Comparison of ENCODE assay signal across 11 cellular contexts in genomic region chrX:115892056-115892708, GRCh38.
DNase-seq lines count a peak whose midpoint lies in the region; ATAC-seq and TF ChIP-seq lines count a peak whose summit lies in the region.
"Had no signal": no experiment of that assay in that cellular context is flagged by ENCODE, and none has a peak within 500 bp of the region (broad histone marks: within the 10 kb centered on the region; RNA-seq: fewer than 3 reads in every experiment).

No MANE protein-coding gene starts in this region.

- no peaks in the 10 kb centered on the region for H3K9me3 Mint-ChIP-seq in WTC11

- H3K27ac ChIP-seq in HEK293 (ENCODE audit: extremely low read depth, low read depth, low read length), result no peak overlapping the region
- H3K27ac ChIP-seq in substantia nigra (ENCODE audit: low read depth, low read length, poor library complexity, severe bottlenecking), result peak overlapping the region; percentile 81

- H3K27ac Mint-ChIP-seq in WTC11, result peak overlapping the region; percentile 64; the same call in 1 of the 2 replicates
- H3K27ac Mint-ChIP-seq: activated naive CD8-positive, alpha-beta T cell treated with anti-CD3 and anti-CD28 coated beads, Interleukin-2, amount 10 ng/mL, durations not matched to agents 7 days and 5 days; effector memory CD8-positive, alpha-beta T cell; T-helper 1 cell treated with Interleukin-12 subunit alpha and Interleukin-12 subunit beta and Interleukin-4 antibody, amounts not matched to agents 30 μg/mL and 1 μg/mL, for 36 hours had no signal

- H3K36me3 Mint-ChIP-seq in WTC11, result peaks cover 15% of the 10 kb centered on the region
- H3K36me3 Mint-ChIP-seq: activated naive CD8-positive, alpha-beta T cell treated with anti-CD3 and anti-CD28 coated beads, Interleukin-2, amount 10 ng/mL, durations not matched to agents 7 days and 5 days had no signal

- TF ChIP-seq CTCF in HEK293 (tag by site-specific recombination; IDR thresholded peaks at IDR 0.05), result no peak
- TF ChIP-seq CTCF in WTC11 (IDR thresholded peaks at IDR 0.05), result no peak

- no peaks in the 10 kb centered on the region for H3K27me3 Mint-ChIP-seq in WTC11 (ENCODE audit: low read depth)
- H3K27me3 Mint-ChIP-seq: activated naive CD8-positive, alpha-beta T cell treated with anti-CD3 and anti-CD28 coated beads, Interleukin-2, amount 10 ng/mL, durations not matched to agents 7 days and 5 days; effector memory CD8-positive, alpha-beta T cell had no signal

- no peaks in the 10 kb centered on the region for H3K9me3 ChIP-seq in HEK293 (ENCODE audit: control insufficient read depth, insufficient read depth, low read depth, low read length)

- peaks cover 17% of the 10 kb centered on the region for H3K4me1 Mint-ChIP-seq in WTC11
- H3K4me1 Mint-ChIP-seq: activated naive CD8-positive, alpha-beta T cell treated with anti-CD3 and anti-CD28 coated beads, Interleukin-2, amount 10 ng/mL, durations not matched to agents 7 days and 5 days had no signal

- no peak overlapping the region for H3K4me3 Mint-ChIP-seq in WTC11
- H3K4me3 Mint-ChIP-seq: activated naive CD8-positive, alpha-beta T cell treated with anti-CD3 and anti-CD28 coated beads, Interleukin-2, amount 10 ng/mL, durations not matched to agents 7 days and 5 days; effector memory CD8-positive, alpha-beta T cell; T-helper 1 cell treated with Interleukin-12 subunit alpha and Interleukin-12 subunit beta and Interleukin-4 antibody, amounts not matched to agents 30 μg/mL and 1 μg/mL, for 36 hours had no signal

- POLR2A ChIA-PET in HEK293 (lab: Yijun Ruan, JAX), result no interaction called here
- POLR2A ChIA-PET in WTC11 (lab: Charles Lee), result no interaction called here

- peaks cover 0 to 7% of the 10 kb centered on the region in 2 experiments; a peak in 1 of 3 replicates for H3K36me3 ChIP-seq in HEK293 (ENCODE audit: control insufficient read depth in 2 of 2, insufficient read depth in 1 of 2, low read length in 2 of 2)

- ATAC-seq in WTC11, result no peak
- no peak for ATAC-seq in GM18858 (IDR thresholded peaks at IDR 0.05; ENCODE audit: unreplicated experiment)
- ATAC-seq in HG02678 (IDR thresholded peaks at IDR 0.05; ENCODE audit: unreplicated experiment), result no peak
- ATAC-seq: effector memory CD8-positive, alpha-beta T cell had no signal

- H3K4me3 ChIP-seq in HEK293 (ENCODE audit: low read depth, low read length), result no peak overlapping the region

- DNase-seq in WTC11 (ENCODE audit: low spot score), result no peak
- peak; percentile 3 for DNase-seq in inferior parietal cortex (ENCODE audit: extremely low spot score)
- peak in 12 of 49 donors; percentile 0 to 46 (median 20) for DNase-seq in substantia nigra (lab: John Stamatoyannopoulos, UW)
- DNase-seq in activated naive CD4-positive, alpha-beta T cell (lab: John Stamatoyannopoulos, UW), result no peak
- DNase-seq: activated naive CD8-positive, alpha-beta T cell treated with anti-CD3 and anti-CD28 coated beads, Interleukin-2, amount 10 ng/mL, durations not matched to agents 7 days and 5 days; effector memory CD8-positive, alpha-beta T cell; NK-92 treated with Interleukin-12 subunit alpha and Interleukin-12 subunit beta, amount 100 ng/mL, for 24 hours had no signal

- CTCF ChIA-PET in HEK293 (lab: Yijun Ruan, JAX) (interaction anchor here (0.7 to 0.8 kb wide), 2 partner anchors 49 to 247 kb away, joined by 3 to 6 read pairs; no protein-coding TSS in a partner anchor), WTC11 (lab: Charles Lee) (interaction anchor here (0.6 kb wide), 1 partner anchor 547 kb away, joined by 3 read pairs; no protein-coding TSS in a partner anchor)

- no peaks in the 10 kb centered on the region for H3K4me1 ChIP-seq in HEK293 (ENCODE audit: control insufficient read depth, insufficient read depth, low read length)

TF ChIP-seq in HEK293, 187 proteins besides CTCF, POLR2A, EP300 and RAD21 (continues in another document):
- 0 out of 2 replicates have a peak, but pooled peaks have one; percentile 2 for TF ChIP-seq ZNF654 (tag by site-specific recombination; IDR thresholded peaks at IDR 0.05; ENCODE audit: low read depth)
- peak; percentile 60; the same call in 1 of the 2 replicates for TF ChIP-seq ZFP69B (tag by site-specific recombination; IDR thresholded peaks at IDR 0.05)
- TF ChIP-seq ZNF776 (tag by site-specific recombination; IDR thresholded peaks at IDR 0.05; ENCODE audit: borderline replicate concordance), result no peak
- 0 out of 2 replicates have a peak, but pooled peaks have one; percentile 9 for TF ChIP-seq FEZF1 (tag by site-specific recombination; IDR thresholded peaks at IDR 0.05)
- TF ChIP-seq ZNF169 (tag by site-specific recombination; IDR thresholded peaks at IDR 0.05), result no peak
- no peak for TF ChIP-seq KLF1 (tag by site-specific recombination; IDR thresholded peaks at IDR 0.05)
- TF ChIP-seq ZNF692 (tag by site-specific recombination; IDR thresholded peaks at IDR 0.05), result peak; percentile 39; the same call in 1 of the 2 replicates
- no peak for TF ChIP-seq ZNF513 (tag by site-specific recombination; IDR thresholded peaks at IDR 0.05)

TF ChIP-seq in WTC11, 78 proteins besides CTCF, POLR2A, EP300 and RAD21:
- TF ChIP-seq GRHL2 (CRISPR knock-in tag; IDR thresholded peaks at IDR 0.05; ENCODE audit: insufficient replicate concordance, severe bottlenecking), result no peak
- no peak for TF ChIP-seq SMAD3 (CRISPR knock-in tag; IDR thresholded peaks at IDR 0.05; ENCODE audit: borderline replicate concordance)
- TF ChIP-seq ELF4 (CRISPR knock-in tag; IDR thresholded peaks at IDR 0.05; ENCODE audit: low read depth), result no peak
- TF ChIP-seq TP53 (CRISPR knock-in tag; IDR thresholded peaks at IDR 0.05), result no peak
- TF ChIP-seq HMGA2 (CRISPR knock-in tag; IDR thresholded peaks at IDR 0.05), result no peak
- no peak for TF ChIP-seq ERG (CRISPR knock-in tag; IDR thresholded peaks at IDR 0.05)
- TF ChIP-seq RELA (CRISPR knock-in tag; IDR thresholded peaks at IDR 0.05; ENCODE audit: borderline replicate concordance), result no peak
- no peak for TF ChIP-seq FOXP1 (CRISPR knock-in tag; IDR thresholded peaks at IDR 0.05; ENCODE audit: borderline replicate concordance)
- TF ChIP-seq ZNF416 (CRISPR knock-in tag; IDR thresholded peaks at IDR 0.05), result no peak
